In the genomic region with DNA sequence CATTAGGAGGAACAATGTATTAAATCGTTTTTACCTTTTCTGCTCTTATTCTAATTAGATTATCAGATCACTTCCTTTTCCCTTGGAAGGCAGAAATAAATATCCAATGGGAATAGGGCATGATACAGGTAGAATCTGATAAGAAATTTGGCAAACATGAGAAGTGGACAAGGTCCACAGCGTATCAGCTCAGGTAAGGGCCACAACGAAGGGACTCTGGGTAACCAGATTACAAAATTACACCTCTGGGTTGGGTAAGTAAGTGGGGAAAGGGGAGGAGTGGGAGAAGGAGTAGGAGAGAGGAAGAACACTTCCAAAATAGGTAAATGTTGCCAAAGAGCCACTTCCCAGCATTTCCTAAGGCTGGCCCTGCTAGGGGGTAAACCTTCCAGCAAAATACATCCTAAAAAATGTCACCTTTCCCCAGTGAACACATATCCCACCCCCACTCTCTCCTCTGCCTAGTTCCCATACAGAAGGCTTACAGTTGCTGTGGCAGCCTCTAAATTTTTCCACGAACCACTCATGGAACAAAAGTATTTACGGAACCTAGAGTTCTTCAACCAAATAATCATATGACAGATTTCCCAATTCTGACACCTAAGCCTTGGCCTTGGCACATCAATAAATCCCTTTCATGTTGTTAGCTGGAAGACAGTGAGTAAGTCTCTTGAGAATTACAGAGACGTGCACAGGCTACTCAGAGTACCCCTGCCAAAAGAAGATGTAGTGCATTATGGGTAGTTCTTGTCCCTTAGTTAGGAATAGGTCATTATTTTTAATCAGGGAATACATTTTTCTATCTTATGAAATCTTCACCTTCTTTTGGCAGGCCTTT, we compare ENCODE assay signal across 24 cellular contexts. TPM values are rescaled to one million over a fixed set of nuclear protein-coding genes. Genes with fewer than 3 reads are reported as not detected.
DNase-seq lines count a peak whose midpoint lies in the region; ATAC-seq, FAIRE-seq and TF ChIP-seq lines count a peak whose summit lies in the region.
"Had no signal": no experiment of that assay in that cellular context is flagged by ENCODE, and none has a peak within 500 bp of the region (broad histone marks: within the 10 kb centered on the region; RNA-seq: fewer than 3 reads in every experiment).

No MANE protein-coding gene starts in this region.

- H4K20me1 ChIP-seq in osteoblast (ENCODE audit: insufficient read depth, low read length) = no peaks in the 10 kb centered on the region

- H3K4me1 ChIP-seq in ACC112 (ENCODE audit: control insufficient read depth, insufficient read depth, low read length, unreplicated experiment) (peaks cover 40% of the 10 kb centered on the region), osteoblast (ENCODE audit: insufficient read depth, low read length) (peaks cover 37% of the 10 kb centered on the region), A673 (ENCODE audit: insufficient read depth, low read length, poor library complexity, severe bottlenecking) (no peaks in the 10 kb centered on the region)
- H3K4me1 ChIP-seq: SJCRH30 had no signal

- no peak for TF ChIP-seq CTCF in bronchial epithelial cell (IDR thresholded peaks at IDR 0.05; ENCODE audit: insufficient read depth, low read length, severe bottlenecking)
- no peak for TF ChIP-seq CTCF in osteoblast (IDR thresholded peaks at IDR 0.05; ENCODE audit: extremely low read depth, low read depth, low read length)
- no peak for TF ChIP-seq CTCF in A673 (conservative IDR thresholded peaks at IDR 0.05; ENCODE audit: low read depth, low read length)

- BruUV-seq in A673 (replicated peaks; lab: Mats Ljungman, UMichigan) = no TSS peak

- intact Hi-C loops in A673 (cut with micrococcal nuclease; ENCODE audit: unreplicated experiment) = no loop called here

- H3K79me2 ChIP-seq in ACC112 (ENCODE audit: control insufficient read depth, insufficient read depth, low read length, unreplicated experiment) (no peaks in the 10 kb centered on the region), osteoblast (ENCODE audit: insufficient read depth, low read length) (no peaks in the 10 kb centered on the region)

- no peak for FAIRE-seq in bronchial epithelial cell (lab: Jason Lieb, UNC)
- FAIRE-seq: H1 had no signal

- no peak for ATAC-seq in HG03139 (IDR thresholded peaks at IDR 0.05; ENCODE audit: unreplicated experiment)

- CTCF ChIA-PET in A673 (lab: Charles Lee) = no interaction called here

- DNase-seq in HCEC 1CT = peak; percentile 34
- peak; percentile 24 for DNase-seq in bronchial epithelial cell (ENCODE audit: low read depth)
- DNase-seq in osteoblast (ENCODE audit: insufficient read length, low spot score, missing footprints) = no peak
- no peak for DNase-seq in A673 (ENCODE audit: low spot score)
- no peak for DNase-seq in NCI-H187 treated with DMSO at 0.1 percent for 48 hours (lab: John Stamatoyannopoulos, UW)
- DNase-seq in anterior cingulate cortex (lab: John Stamatoyannopoulos, UW) = no peak
- DNase-seq: AML-193; Calu3; CD4-positive, CD25-positive, alpha-beta regulatory T cell; DMS79; GDM1; MV-4-11; NCI-H1436; NCI-H2081; NCI-H2227 treated with DMSO at 0.1 percent for 48 hours; NCI-H526; RPMI8226; SJCRH30 had no signal

- H3K27ac ChIP-seq in ACC112 (ENCODE audit: low read depth, low read length) = peak overlapping the region; percentile 56
- peak overlapping the region; percentile 27 for H3K27ac ChIP-seq in osteoblast (ENCODE audit: low read depth, low read length)
- no peak overlapping the region for H3K27ac ChIP-seq in A673 (ENCODE audit: low read depth, low read length, poor library complexity, severe bottlenecking)
- H3K27ac ChIP-seq: SJCRH30 had no signal

- H3K9me3 ChIP-seq in osteoblast (ENCODE audit: low read depth, low read length) = no peaks in the 10 kb centered on the region
- H3K9me3 ChIP-seq in A673 (ENCODE audit: low read depth, low read length, poor library complexity, severe bottlenecking) = no peaks in the 10 kb centered on the region
- H3K9me3 ChIP-seq: SJCRH30 had no signal

- POLR2A ChIA-PET in A673 (lab: Charles Lee; ENCODE audit: low non-redundant PET) = no interaction called here

- H3K27me3 ChIP-seq in ACC112 (ENCODE audit: insufficient read depth, low read length) (no peaks in the 10 kb centered on the region), bronchial epithelial cell (ENCODE audit: control insufficient read depth, insufficient read depth, low read length) (peaks cover 4% of the 10 kb centered on the region), osteoblast (ENCODE audit: insufficient read depth, low read length) (no peaks in the 10 kb centered on the region), A673 (replicated peaks; ENCODE audit: insufficient read depth, low read depth, low read length, poor library complexity) (no peaks in the 10 kb centered on the region)
- H3K27me3 ChIP-seq: SJCRH30 had no signal

- H3K4me3 ChIP-seq in ACC112 (ENCODE audit: low read depth, low read length) = peak overlapping the region; percentile 31; the same call in 1 of the 2 replicates
- H3K4me3 ChIP-seq in bronchial epithelial cell (ENCODE audit: low read depth, low read length) = no peak overlapping the region
- H3K4me3 ChIP-seq in osteoblast (ENCODE audit: insufficient read depth, low read length) = no peak overlapping the region
- H3K4me3 ChIP-seq in A673 (ENCODE audit: low read depth, low read length, poor library complexity, severe bottlenecking) = no peak overlapping the region
- H3K4me3 ChIP-seq: SJCRH30 had no signal

- no peak overlapping the region for H3K4me2 ChIP-seq in osteoblast (ENCODE audit: insufficient read depth, low read length)

- H3K36me3 ChIP-seq in ACC112 (ENCODE audit: insufficient read depth, low read length) (no peaks in the 10 kb centered on the region), bronchial epithelial cell (ENCODE audit: control insufficient read depth, insufficient read depth, low read length) (no peaks in the 10 kb centered on the region), osteoblast (ENCODE audit: insufficient read depth, low read length) (no peaks in the 10 kb centered on the region), A673 (ENCODE audit: insufficient read depth, low read length, poor library complexity, severe bottlenecking) (no peaks in the 10 kb centered on the region)
- H3K36me3 ChIP-seq: SJCRH30 had no signal

- no peak overlapping the region for H2AFZ ChIP-seq in ACC112 (ENCODE audit: low read length, unreplicated experiment)
- no peak overlapping the region for H2AFZ ChIP-seq in osteoblast (ENCODE audit: low read length)

RNA-seq across cellular contexts. Expression of gene DLX6, which starts 51.5 kb away (rescaled TPM):
- total RNA-seq in bronchial epithelial cell (not detected in 2 replicates), osteoblast (1.1 and 2.1 TPM in 2 replicates), A673 (2021) (17.9 and 19.3 TPM in 2 replicates)
- total RNA-seq: A172; CD4-positive, CD25-positive, alpha-beta regulatory T cell; H1; HFFc6; OCI-LY7 had no signal

Comparison
In these comparisons a context has a peak if more than half of its experiments do, and no peak if none do; other contexts are left out.
1. DNase-seq: peak in HCEC 1CT (single experiment) and bronchial epithelial cell (single experiment); none in osteoblast (single experiment), A673 (single experiment), NCI-H187 treated with DMSO at 0.1 percent for 48 hours (single experiment) and anterior cingulate cortex (0 of 58).